ENCODE assay signal across 8 cellular contexts in the genomic region with DNA sequence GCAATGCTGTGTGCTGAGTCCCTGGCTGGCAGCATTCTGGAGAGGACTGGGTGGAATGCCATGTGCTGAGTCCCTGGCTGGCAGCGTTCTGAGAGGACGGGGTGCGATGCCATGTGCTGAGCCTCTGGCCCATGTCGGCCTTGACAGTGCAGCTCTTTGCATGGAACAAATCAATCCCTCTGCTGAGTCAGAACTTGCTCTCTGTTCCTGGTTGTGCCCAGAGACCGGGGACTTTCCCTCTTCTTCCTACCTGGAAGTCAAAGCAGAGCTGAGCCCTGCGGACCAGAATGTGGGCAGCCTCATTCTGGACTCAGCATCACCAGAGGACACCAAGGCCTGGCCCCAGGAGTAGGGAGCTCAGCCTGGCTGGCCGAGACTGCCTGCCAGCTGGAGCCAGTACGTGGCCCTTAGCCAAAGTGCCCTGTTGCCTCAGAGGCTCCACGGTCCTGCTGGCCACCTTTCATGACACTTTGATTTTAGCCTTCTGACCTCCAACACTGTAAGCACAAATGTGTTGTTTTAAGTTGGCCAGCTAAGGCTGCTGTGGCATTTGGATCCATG. TPM values are rescaled to one million over a fixed set of nuclear protein-coding genes. Genes with fewer than 3 reads are reported as not detected.
"Had no signal": no experiment of that assay in that cellular context is flagged by ENCODE, and none has a peak within 500 bp of the region (broad histone marks: within the 10 kb centered on the region; RNA-seq: fewer than 3 reads in every experiment).

No MANE protein-coding gene starts in this region.

RNA-seq across cellular contexts. Expression of a gene that starts 2.4 kb away (rescaled TPM):
- total RNA-seq: activated CD4-positive, alpha-beta memory T cell treated with anti-CD3 and anti-CD28 coated beads for 36 hours; activated naive CD4-positive, alpha-beta T cell treated with anti-CD3 and anti-CD28 coated beads, Interleukin-2, amount 50 U/mL, for 72 hours; activated T-cell treated with anti-CD3 and anti-CD28 coated beads, Interleukin-2, amount 50 U/mL, for 4 hours; LHCN-M2; M059J; SJCRH30 had no signal
- polyA plus RNA-seq: IgD-negative memory B cell, SK-N-SH had no signal
